23 cellular contexts compared by ENCODE assay signal in the genomic region with DNA sequence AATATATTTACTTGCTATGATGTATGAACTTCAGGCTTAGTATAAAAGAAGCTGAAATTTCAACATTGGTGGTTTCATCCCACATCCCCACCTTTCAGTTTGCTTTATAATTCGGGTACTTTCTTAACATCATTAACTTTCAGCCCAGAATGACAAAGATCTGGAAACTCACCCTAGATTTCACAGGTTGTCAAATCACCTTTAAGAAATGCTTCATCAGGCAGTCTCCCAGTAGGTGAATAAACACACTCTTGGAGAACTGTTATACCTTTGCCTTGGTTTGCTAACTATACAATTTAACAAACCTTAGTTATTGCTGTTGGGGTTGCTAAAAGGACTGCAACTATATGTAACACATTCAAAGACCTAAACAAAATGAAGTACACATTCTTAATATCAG. TPM values are rescaled to one million over a fixed set of nuclear protein-coding genes. Genes with fewer than 3 reads are reported as not detected.
"Had no signal": no experiment of that assay in that cellular context is flagged by ENCODE, and none has a peak within 500 bp of the region (broad histone marks: within the 10 kb centered on the region; RNA-seq: fewer than 3 reads in every experiment).

No MANE protein-coding gene starts in this region.

- H3K27ac Mint-ChIP-seq: activated CD4-positive, alpha-beta memory T cell treated with anti-CD3 and anti-CD28 coated beads for 36 hours; activated CD4-positive, alpha-beta T cell treated with anti-CD3 and anti-CD28 coated beads, Interleukin-2, amount 10 ng/mL, durations not matched to agents 24 days and 14 days; activated naive CD4-positive, alpha-beta T cell treated with anti-CD3 and anti-CD28 coated beads, Interleukin-2, amount 50 U/mL, for 24 hours; activated naive CD8-positive, alpha-beta T cell treated with anti-CD3 and anti-CD28 coated beads, Interleukin-2, amount 50 U/mL, for 24 hours; brain; T-helper 1 cell treated with Interleukin-12 subunit alpha and Interleukin-12 subunit beta and Interleukin-4 antibody, amounts not matched to agents 30 μg/mL and 1 μg/mL, for 36 hours; WTC11 had no signal

- H3K9me3 Mint-ChIP-seq: activated CD4-positive, alpha-beta memory T cell treated with anti-CD3 and anti-CD28 coated beads for 36 hours; activated CD4-positive, alpha-beta T cell treated with anti-CD3 and anti-CD28 coated beads, Interleukin-2, amount 10 ng/mL, durations not matched to agents 24 days and 14 days; activated naive CD4-positive, alpha-beta T cell treated with anti-CD3 and anti-CD28 coated beads, Interleukin-2, amount 50 U/mL, for 24 hours; activated naive CD8-positive, alpha-beta T cell treated with anti-CD3 and anti-CD28 coated beads, Interleukin-2, amount 50 U/mL, for 24 hours; activated T-cell treated with anti-CD3 and anti-CD28 coated beads, Interleukin-2, amount 50 U/mL, for 4 hours; brain; T-helper 1 cell treated with Interleukin-12 subunit alpha and Interleukin-12 subunit beta and Interleukin-4 antibody, amounts not matched to agents 30 μg/mL and 1 μg/mL, for 36 hours; WTC11 had no signal

- DNase-seq: activated CD4-positive, alpha-beta memory T cell treated with anti-CD3 and anti-CD28 coated beads for 36 hours; activated CD4-positive, alpha-beta T cell treated with anti-CD3 and anti-CD28 coated beads, Interleukin-2, amount 10 ng/mL, durations not matched to agents 24 days and 14 days; activated CD4-positive, CD25-positive, alpha-beta regulatory T cell treated with anti-CD3 and anti-CD28 coated beads, Interleukin-2, amount 50 U/mL, for 72 hours; activated CD8-positive, alpha-beta memory T cell treated with anti-CD3 and anti-CD28 coated beads for 24 hours; activated naive CD8-positive, alpha-beta T cell treated with anti-CD3 and anti-CD28 coated beads, Interleukin-2, amount 50 U/mL, for 24 hours; activated T-cell treated with anti-CD3 and anti-CD28 coated beads, Interleukin-2, amount 50 U/mL, for 4 hours; amygdala; KG1; MG63; NCI-H1436; NCI-H1694 treated with DMSO at 0.1 percent for 48 hours; NCI-H2029 treated with DMSO at 0.1 percent for 48 hours; NCI-H345; NCI-H510A; NCI-H526 treated with DMSO at 0.1 percent for 48 hours; PC-3; SHP77 had no signal

- H3K36me3 ChIP-seq: MG63 had no signal

- H3K4me3 ChIP-seq: MG63 had no signal

- H3K36me3 Mint-ChIP-seq: activated CD4-positive, alpha-beta memory T cell treated with anti-CD3 and anti-CD28 coated beads for 36 hours; brain; WTC11 had no signal

- H3K4me3 Mint-ChIP-seq: activated CD4-positive, alpha-beta memory T cell treated with anti-CD3 and anti-CD28 coated beads for 36 hours; activated CD4-positive, alpha-beta T cell treated with anti-CD3 and anti-CD28 coated beads, Interleukin-2, amount 10 ng/mL, durations not matched to agents 24 days and 14 days; activated naive CD4-positive, alpha-beta T cell treated with anti-CD3 and anti-CD28 coated beads, Interleukin-2, amount 50 U/mL, for 24 hours; activated naive CD8-positive, alpha-beta T cell treated with anti-CD3 and anti-CD28 coated beads, Interleukin-2, amount 50 U/mL, for 24 hours; activated T-cell treated with anti-CD3 and anti-CD28 coated beads, Interleukin-2, amount 50 U/mL, for 4 hours; brain; T-helper 1 cell treated with Interleukin-12 subunit alpha and Interleukin-12 subunit beta and Interleukin-4 antibody, amounts not matched to agents 30 μg/mL and 1 μg/mL, for 36 hours; WTC11 had no signal

- ATAC-seq: activated naive CD8-positive, alpha-beta T cell treated with anti-CD3 and anti-CD28 coated beads, Interleukin-2, amount 50 U/mL, for 24 hours; PC-3; WTC11 had no signal

- H3K27me3 ChIP-seq: MG63 had no signal

- H3K9me3 ChIP-seq: MG63 had no signal

- FAIRE-seq: astrocyte, RCC 7860 had no signal

- H3K27me3 Mint-ChIP-seq: activated CD4-positive, alpha-beta memory T cell treated with anti-CD3 and anti-CD28 coated beads for 36 hours; activated CD4-positive, alpha-beta T cell treated with anti-CD3 and anti-CD28 coated beads, Interleukin-2, amount 10 ng/mL, durations not matched to agents 24 days and 14 days; activated naive CD4-positive, alpha-beta T cell treated with anti-CD3 and anti-CD28 coated beads, Interleukin-2, amount 50 U/mL, for 24 hours; activated naive CD8-positive, alpha-beta T cell treated with anti-CD3 and anti-CD28 coated beads, Interleukin-2, amount 50 U/mL, for 24 hours; brain had no signal

RNA-seq across cellular contexts. Expression of a gene that starts 54.4 kb away (rescaled TPM):
- total RNA-seq: activated CD4-positive, alpha-beta memory T cell treated with anti-CD3 and anti-CD28 coated beads for 36 hours; activated CD4-positive, alpha-beta T cell treated with anti-CD3 and anti-CD28 coated beads, Interleukin-2, amount 10 ng/mL, durations not matched to agents 24 days and 14 days; activated T-cell treated with anti-CD3 and anti-CD28 coated beads, Interleukin-2, amount 50 U/mL, for 4 hours; astrocyte; PC-3; WTC11 had no signal
